Comparison of ENCODE assay signal across 8 cellular contexts in genomic region chr14:89954045-89955021, GRCh38. TPM values are rescaled to one million over a fixed set of nuclear protein-coding genes. Genes with fewer than 3 reads are reported as not detected.
A peak's percentile ranks its signal among the peaks of the same experiment; 100 is the strongest.
DNase-seq lines count a peak whose midpoint lies in the region; ATAC-seq and TF ChIP-seq lines count a peak whose summit lies in the region.

TSS of gene EFCAB11 (minus strand) at chr14:89954730. CDS start at chr14:89954660, 70 bp downstream.

- H3K9me3 ChIP-seq in gastroesophageal sphincter (no peaks in the 10 kb centered on the region), neutrophil (no peaks in the 10 kb centered on the region)

- H3K27ac ChIP-seq in gastroesophageal sphincter (peak within 1 kb of the TSS; percentile 66 to 96 (median 96)), neutrophil (peak within 1 kb of the TSS; percentile 91)

- 1 to 10% methylated on average over 9 to 29 of the region's 44 CpGs for WGBS in gastroesophageal sphincter (ENCODE audit: low coverage in 1 of 2), 2 donors

- peaks cover 0 to 18% of the 10 kb centered on the region in 2 donors for H3K36me3 ChIP-seq in gastroesophageal sphincter
- H3K36me3 ChIP-seq in neutrophil = no peaks in the 10 kb centered on the region

- DNase-seq in GM04504 (ENCODE audit: low read depth) (peak; percentile 97), HFF-Myc (ENCODE audit: extremely low read depth, low read depth) (peak; percentile 98), MV-4-11 (lab: John Stamatoyannopoulos, UW) (peak; percentile 99), SK-MEL-5 (ENCODE audit: low read depth, low spot score) (peak; percentile 99), superior temporal gyrus (ENCODE audit: extremely low spot score) (peak; percentile 100)
- DNase-seq in activated naive CD4-positive, alpha-beta T cell treated with anti-CD3 and anti-CD28 coated beads, Interleukin-2, amount 10 ng/mL, durations not matched to agents 7 days and 5 days = peak; percentile 97

- peak within 1 kb of the TSS; percentile 97 for H3K4me3 Mint-ChIP-seq in activated naive CD4-positive, alpha-beta T cell treated with anti-CD3 and anti-CD28 coated beads, Interleukin-2, amount 10 ng/mL, durations not matched to agents 7 days and 5 days

- H3K27me3 ChIP-seq in gastroesophageal sphincter = no peaks in the 10 kb centered on the region
- no peaks in the 10 kb centered on the region for H3K27me3 ChIP-seq in neutrophil

- in situ Hi-C loops in SK-MEL-5 (cut with HindIII; ENCODE audit: low pct_unique_long_range_greater_than_20kb, low sequenced_read_pairs) = no loop called here

- H3K4me3 ChIP-seq in HFF-Myc (replicated peaks; ENCODE audit: low read depth, low read length) = peak within 1 kb of the TSS; percentile 87
- peak within 1 kb of the TSS; percentile 71 to 92 for H3K4me3 ChIP-seq in gastroesophageal sphincter
- peak within 1 kb of the TSS; percentile 90 to 91 for H3K4me3 ChIP-seq in neutrophil (ENCODE audit: low read depth in 1 of 2, low read length in 1 of 2)

- TF ChIP-seq POLR2A in gastroesophageal sphincter (IDR thresholded peaks at IDR 0.05) = peak in 1 of 2 donors; percentile 22

- H3K4me1 ChIP-seq in gastroesophageal sphincter (peaks cover 0 to 28% (median 11%) of the 10 kb centered on the region in 3 donors), neutrophil (ENCODE audit: control insufficient read depth in 1 of 2, insufficient read depth in 1 of 2, low read depth in 1 of 2, low read length in 1 of 2) (peaks cover 20 to 27% of the 10 kb centered on the region in 2 experiments)

- peaks cover 49% of the 10 kb centered on the region for H3K4me1 Mint-ChIP-seq in activated naive CD4-positive, alpha-beta T cell treated with anti-CD3 and anti-CD28 coated beads, Interleukin-2, amount 10 ng/mL, durations not matched to agents 7 days and 5 days

- CTCF ChIA-PET in activated naive CD4-positive, alpha-beta T cell treated with anti-CD3 and anti-CD28 coated beads, Interleukin-2, amount 10 ng/mL, durations not matched to agents 7 days and 5 days (lab: Charles Lee) = interaction anchor here (1.1 to 1.7 kb wide), 3 partner anchors 15 to 281 kb away, joined by 4 to 5 read pairs (median 5); no protein-coding TSS in a partner anchor

- H3K27me3 Mint-ChIP-seq in activated naive CD4-positive, alpha-beta T cell treated with anti-CD3 and anti-CD28 coated beads, Interleukin-2, amount 10 ng/mL, durations not matched to agents 7 days and 5 days = peaks cover 3% of the 10 kb centered on the region

- peaks cover 32% of the 10 kb centered on the region for H3K36me3 Mint-ChIP-seq in activated naive CD4-positive, alpha-beta T cell treated with anti-CD3 and anti-CD28 coated beads, Interleukin-2, amount 10 ng/mL, durations not matched to agents 7 days and 5 days

- peak within 1 kb of the TSS; percentile 94 for H3K27ac Mint-ChIP-seq in activated naive CD4-positive, alpha-beta T cell treated with anti-CD3 and anti-CD28 coated beads, Interleukin-2, amount 10 ng/mL, durations not matched to agents 7 days and 5 days

- TF ChIP-seq EP300 in gastroesophageal sphincter (IDR thresholded peaks at IDR 0.05) = no peak

- no peaks in the 10 kb centered on the region for H3K9me3 Mint-ChIP-seq in activated naive CD4-positive, alpha-beta T cell treated with anti-CD3 and anti-CD28 coated beads, Interleukin-2, amount 10 ng/mL, durations not matched to agents 7 days and 5 days

- ATAC-seq in gastroesophageal sphincter = peak; percentile 94

- no peak for TF ChIP-seq CTCF in HFF-Myc (IDR thresholded peaks at IDR 0.05; ENCODE audit: low read depth, low read length, missing control alignments)
- TF ChIP-seq CTCF in gastroesophageal sphincter (IDR thresholded peaks at IDR 0.05) = no peak
- peak; percentile 43 for TF ChIP-seq CTCF in neutrophil (IDR thresholded peaks at IDR 0.05)

RNA-seq across cellular contexts. Expression of gene EFCAB11, which starts in this region (rescaled TPM):
- total RNA-seq in SK-MEL-5 (2014; rRNA removed; shearing (Covaris generic)) = 3.3 and 6.1 TPM in 2 replicates
- 2.1 and 4.0 TPM in 2 replicates for polyA plus RNA-seq in SK-MEL-5 (2015; cell fraction: cytosol; rRNA removed)
- 3.3 and 6.0 TPM in 2 replicates for polyA plus RNA-seq in SK-MEL-5 (2015; cell fraction: nucleus; rRNA removed)
- total RNA-seq in gastroesophageal sphincter = 1 to 10 TPM in 3 of 4 donors, under 1 TPM in 1; 0.93 to 9.6 (median 3.1) TPM

Comparison
In these comparisons a context has a peak if more than half of its experiments do, and no peak if none do; other contexts are left out.
1. Peak in every context shown above with its lines: DNase-seq, ATAC-seq, H3K4me3 ChIP-seq and H3K27ac ChIP-seq.